11 cellular contexts compared by ENCODE assay signal in the genomic region with DNA sequence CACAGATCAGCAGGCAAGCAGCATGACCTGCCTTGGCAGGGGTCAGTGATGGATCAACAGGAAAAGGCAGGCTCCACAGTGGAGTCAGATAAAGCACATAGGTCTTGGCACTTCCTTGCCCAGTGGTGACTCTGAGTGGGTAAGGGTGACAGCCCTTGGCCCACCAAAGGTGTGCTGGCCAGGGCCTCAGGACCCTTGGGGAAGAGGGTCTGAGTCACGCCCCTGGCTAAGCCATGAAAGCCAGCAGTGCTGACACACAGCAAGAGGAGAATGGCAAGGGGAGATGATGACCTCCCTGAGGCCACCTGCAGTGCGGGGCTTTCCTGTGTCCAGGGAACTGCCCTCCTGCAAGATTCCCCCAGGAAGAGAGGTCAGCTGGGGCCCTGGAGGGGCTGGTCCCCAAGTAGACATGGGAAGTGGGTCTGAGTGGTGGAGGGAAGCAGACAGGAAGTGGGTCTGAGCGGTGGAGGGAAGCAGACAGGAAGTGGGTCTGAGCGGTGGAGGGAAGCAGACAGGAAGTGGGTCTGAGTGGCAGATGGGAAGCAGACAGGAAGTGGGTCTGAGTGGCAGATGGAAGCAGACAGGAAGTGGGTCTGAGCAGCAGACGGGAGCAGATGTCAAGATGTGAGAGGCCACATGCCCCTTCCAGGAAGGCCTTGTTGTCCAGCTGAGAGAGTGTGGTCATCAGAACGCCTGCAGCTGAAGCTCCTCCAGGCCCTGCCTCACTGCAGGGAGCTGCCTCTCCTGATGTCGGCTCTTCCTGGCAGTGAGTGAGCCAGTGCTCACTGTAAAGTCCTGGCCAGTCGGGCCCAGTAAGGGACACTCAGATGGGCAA. TPM values are rescaled to one million over a fixed set of nuclear protein-coding genes. Genes with fewer than 3 reads are reported as not detected.
DNase-seq lines count a peak whose midpoint lies in the region; ATAC-seq lines count a peak whose summit lies in the region.
"Had no signal": no experiment of that assay in that cellular context is flagged by ENCODE, and none has a peak within 500 bp of the region (broad histone marks: within the 10 kb centered on the region; RNA-seq: fewer than 3 reads in every experiment).

No MANE protein-coding gene starts in this region.

- no peak overlapping the region for H3K23ac ChIP-seq in neuronal stem cell (ENCODE audit: low read depth, low read length, poor library complexity)

- no peaks in the 10 kb centered on the region for H3K4me1 ChIP-seq in neuronal stem cell (ENCODE audit: control insufficient read depth in 2 of 2, insufficient read depth in 1 of 2, low read depth in 1 of 2, low read length in 2 of 2)

- H3K79me1 ChIP-seq in neuronal stem cell (ENCODE audit: low read depth, low read length) = no peaks in the 10 kb centered on the region

- H3K4me3 Mint-ChIP-seq in activated naive CD4-positive, alpha-beta T cell treated with anti-CD3 and anti-CD28 coated beads for 36 hours = no peak overlapping the region

- H3K27ac ChIP-seq in neuronal stem cell (replicated peaks; ENCODE audit: low read length) = no peak overlapping the region
- H3K27ac ChIP-seq: upper lobe of left lung had no signal

- WGBS in neuronal stem cell (ENCODE audit: extremely low coverage in 2 of 2, insufficient read length in 2 of 2, insufficient replicate concordance in 1 of 2), 2 donors = no CpG with 5 or more reads among the region's 8 CpGs

- H2BK120ac ChIP-seq in neuronal stem cell (ENCODE audit: low read depth, low read length) = no peak overlapping the region

- DNase-seq in CMK (ENCODE audit: low read depth) (peak; percentile 79), NCI-H69 (lab: John Stamatoyannopoulos, UW) (peak; percentile 14), neuronal stem cell (ENCODE audit: low spot score) (no peak), cortex of kidney (lab: John Stamatoyannopoulos, UW) (no peak), HK-2 (ENCODE audit: unreplicated experiment) (no peak), DMS153 treated with DMSO at 0.1 percent for 48 hours (lab: John Stamatoyannopoulos, UW; ENCODE audit: unreplicated experiment) (no peak)
- DNase-seq in activated naive CD4-positive, alpha-beta T cell treated with anti-CD3 and anti-CD28 coated beads for 36 hours = peak; percentile 65
- DNase-seq: upper lobe of left lung had no signal

- H3K36me3 Mint-ChIP-seq in activated naive CD4-positive, alpha-beta T cell treated with anti-CD3 and anti-CD28 coated beads for 36 hours (ENCODE audit: low read depth) = peaks cover 3% of the 10 kb centered on the region

- no peak overlapping the region for H2BK12ac ChIP-seq in neuronal stem cell (ENCODE audit: low read length)

- H3K4me1 Mint-ChIP-seq in activated naive CD4-positive, alpha-beta T cell treated with anti-CD3 and anti-CD28 coated beads for 36 hours (ENCODE audit: low read depth) = peaks cover 35% of the 10 kb centered on the region

- no peak overlapping the region for H3K18ac ChIP-seq in neuronal stem cell (ENCODE audit: low read length)

- peak overlapping the region; percentile 80 for H3K27ac Mint-ChIP-seq in activated naive CD4-positive, alpha-beta T cell treated with anti-CD3 and anti-CD28 coated beads for 36 hours

- H2BK15ac ChIP-seq in neuronal stem cell (ENCODE audit: low read length) = no peak overlapping the region

- H4K8ac ChIP-seq in neuronal stem cell (ENCODE audit: low read depth, low read length) = no peak overlapping the region

- H2AK5ac ChIP-seq in neuronal stem cell (ENCODE audit: low read depth, low read length) = no peak overlapping the region

- no peak overlapping the region for H3K4me3 ChIP-seq in neuronal stem cell (ENCODE audit: low read length in 2 of 2)
- H3K4me3 ChIP-seq: upper lobe of left lung had no signal

- H3K9me3 ChIP-seq in neuronal stem cell (replicated peaks in 1 of 2; ENCODE audit: control insufficient read depth in 2 of 2, insufficient read depth in 1 of 2, low read depth in 1 of 2, low read length in 2 of 2) = peaks cover 2 to 10% of the 10 kb centered on the region in 2 donors
- H3K9me3 ChIP-seq: upper lobe of left lung had no signal

- ATAC-seq in GM21825 (IDR thresholded peaks at IDR 0.05; ENCODE audit: unreplicated experiment) = no peak

- no peak overlapping the region for H3K14ac ChIP-seq in neuronal stem cell (ENCODE audit: low read length)

- H4K91ac ChIP-seq in neuronal stem cell (ENCODE audit: low read depth, low read length, poor library complexity) = no peak overlapping the region

- H3K27me3 ChIP-seq in neuronal stem cell (ENCODE audit: control insufficient read depth in 3 of 3, insufficient read depth in 3 of 3, low read depth in 1 of 3, low read length in 3 of 3) = peaks cover 0 to 8% (median 0%) of the 10 kb centered on the region in 3 experiments
- H3K27me3 ChIP-seq: upper lobe of left lung had no signal

- H3K27me3 Mint-ChIP-seq in activated naive CD4-positive, alpha-beta T cell treated with anti-CD3 and anti-CD28 coated beads for 36 hours (ENCODE audit: low read depth) = no peaks in the 10 kb centered on the region

- H3K4ac ChIP-seq in neuronal stem cell (ENCODE audit: low read length) = no peak overlapping the region

- peak overlapping the region; percentile 85 for H2AFZ ChIP-seq in neuronal stem cell (ENCODE audit: low read length)

- H3K36me3 ChIP-seq in neuronal stem cell (replicated peaks in 1 of 2; ENCODE audit: control insufficient read depth in 2 of 2, insufficient read depth in 2 of 2, low read length in 2 of 2) = no peaks in the 10 kb centered on the region
- H3K36me3 ChIP-seq: upper lobe of left lung had no signal

- intact Hi-C loops in activated naive CD4-positive, alpha-beta T cell treated with anti-CD3 and anti-CD28 coated beads for 36 hours (cut with micrococcal nuclease) = no loop called here

- H3K9ac ChIP-seq in neuronal stem cell (ENCODE audit: low read depth, low read length, poor library complexity) = peak overlapping the region; percentile 47

- no peak overlapping the region for H2BK5ac ChIP-seq in neuronal stem cell (ENCODE audit: low read length)

- CTCF ChIA-PET in activated naive CD4-positive, alpha-beta T cell treated with anti-CD3 and anti-CD28 coated beads for 36 hours (lab: Charles Lee) = interaction anchor here (0.7 to 0.8 kb wide), 2 partner anchors 13 to 34 kb away, joined by 3 to 4 read pairs; no protein-coding TSS in a partner anchor

- no peak overlapping the region for H3K4me2 ChIP-seq in neuronal stem cell (ENCODE audit: insufficient read depth, low read length, poor library complexity, severe bottlenecking)

- peaks cover 5% of the 10 kb centered on the region for H3K9me3 Mint-ChIP-seq in activated naive CD4-positive, alpha-beta T cell treated with anti-CD3 and anti-CD28 coated beads for 36 hours

RNA-seq across cellular contexts. Expression of a gene that starts 34.8 kb away (rescaled TPM):
- total RNA-seq in activated naive CD4-positive, alpha-beta T cell treated with anti-CD3 and anti-CD28 coated beads for 36 hours = not detected
- polyA plus RNA-seq in neuronal stem cell (2013, experiment 1 of 2) = 8.3 TPM
- 7.9 TPM for polyA plus RNA-seq in neuronal stem cell (2013, experiment 2 of 2)
- total RNA-seq: pulmonary artery endothelial cell, SK-MEL-5 had no signal

Comparison
In these comparisons a context has a peak if more than half of its experiments do, and no peak if none do; other contexts are left out.
1. DNase-seq: peak in CMK (single experiment), NCI-H69 (single experiment) and activated naive CD4-positive, alpha-beta T cell treated with anti-CD3 and anti-CD28 coated beads for 36 hours (single experiment); none in neuronal stem cell (single experiment), cortex of kidney (single experiment), HK-2 (single experiment) and DMS153 treated with DMSO at 0.1 percent for 48 hours (single experiment).